In genomic region chr15:94232107-94232506, GRCh38 we compare ENCODE assay signal across 8 cellular contexts. TPM values are rescaled to one million over a fixed set of nuclear protein-coding genes. Genes with fewer than 3 reads are reported as not detected.
DNase-seq lines count a peak whose midpoint lies in the region; ATAC-seq and TF ChIP-seq lines count a peak whose summit lies in the region.

No MANE protein-coding gene starts in this region.

- TF ChIP-seq CTCF in GM06990 (IDR thresholded peaks at IDR 0.05; ENCODE audit: insufficient read depth, low read length, poor library complexity, severe bottlenecking): no peak
- no peak for TF ChIP-seq CTCF in LNCaP clone FGC (IDR thresholded peaks at IDR 0.05; ENCODE audit: control insufficient read depth, extremely low read depth, insufficient read depth)
- TF ChIP-seq CTCF in neutrophil (IDR thresholded peaks at IDR 0.05): no peak

- H3K9me3 ChIP-seq in ectodermal cell (ENCODE audit: control insufficient read depth, low read length) (no peaks in the 10 kb centered on the region), neutrophil (no peaks in the 10 kb centered on the region)

- no peak for ATAC-seq in HG02938 (IDR thresholded peaks at IDR 0.05; ENCODE audit: unreplicated experiment)
- ATAC-seq in GM18909 (IDR thresholded peaks at IDR 0.05; ENCODE audit: poor library complexity, unreplicated experiment): no peak

- no peaks in the 10 kb centered on the region for H3K36me3 ChIP-seq in GM06990 (ENCODE audit: control insufficient read depth, insufficient read depth, low read length)
- no peaks in the 10 kb centered on the region for H3K36me3 ChIP-seq in ectodermal cell (ENCODE audit: control insufficient read depth, insufficient read depth, low read length)
- no peaks in the 10 kb centered on the region for H3K36me3 ChIP-seq in neutrophil

- H3K4me1 ChIP-seq in ectodermal cell (ENCODE audit: control insufficient read depth, insufficient read depth, low read length) (peaks cover 6% of the 10 kb centered on the region), neutrophil (ENCODE audit: control insufficient read depth in 1 of 2, insufficient read depth in 1 of 2, low read depth in 1 of 2, low read length in 1 of 2) (peaks cover 67 to 69% of the 10 kb centered on the region in 2 experiments)

- H3K4me3 ChIP-seq in GM06990 (replicated peaks; ENCODE audit: low read depth, low read length) (peak overlapping the region; percentile 58), LNCaP clone FGC (ENCODE audit: low read depth, low read length) (peak overlapping the region; percentile 67), ectodermal cell (ENCODE audit: insufficient read depth, low read depth, low read length) (peak overlapping the region; percentile 62), neutrophil (ENCODE audit: low read depth in 1 of 2, low read length in 1 of 2) (peak overlapping the region; percentile 89 to 96)

- no peak for DNase-seq in GM06990 (ENCODE audit: extremely low read depth, insufficient read length)
- no peak for DNase-seq in LNCaP clone FGC (ENCODE audit: low read depth)
- DNase-seq in COLO829 (ENCODE audit: low spot score): no peak
- no peak for DNase-seq in NCI-H2107 (lab: John Stamatoyannopoulos, UW)

- H3K27me3 ChIP-seq in GM06990 (replicated peaks; ENCODE audit: control insufficient read depth, insufficient read depth, low read length) (peaks cover 2% of the 10 kb centered on the region), ectodermal cell (ENCODE audit: control insufficient read depth, insufficient read depth, low read length, poor library complexity, severe bottlenecking) (peaks cover 52% of the 10 kb centered on the region), neutrophil (no peaks in the 10 kb centered on the region)

- WGBS in ectodermal cell, 2 experiments: 16 to 26% methylated on average over 8 to 9 of the region's 9 CpGs

- no peak overlapping the region for H3K27ac ChIP-seq in ectodermal cell (ENCODE audit: insufficient read depth, low read depth, low read length, poor library complexity, severe bottlenecking)
- peak overlapping the region; percentile 93 for H3K27ac ChIP-seq in neutrophil

RNA-seq across cellular contexts. Expression of gene MCTP2, which starts 0.7 kb away (rescaled TPM):
- polyA plus RNA-seq in ectodermal cell (2013, experiment 1 of 4): not detected
- polyA plus RNA-seq in ectodermal cell (2013, experiment 2 of 4): 0.50 TPM
- 0.37 TPM for polyA plus RNA-seq in ectodermal cell (2013, experiment 3 of 4)
- polyA plus RNA-seq in ectodermal cell (2013, experiment 4 of 4): 0.41 TPM
